ENCODE assay signal across 8 cellular contexts in genomic region chr1:47436979-47437517, GRCh38. TPM values are rescaled to one million over a fixed set of nuclear protein-coding genes. Genes with fewer than 3 reads are reported as not detected.
DNase-seq lines count a peak whose midpoint lies in the region; ATAC-seq, FAIRE-seq and TF ChIP-seq lines count a peak whose summit lies in the region.

No MANE protein-coding gene starts in this region.

- peaks cover 41% of the 10 kb centered on the region for H3K27me3 Mint-ChIP-seq in activated naive CD4-positive, alpha-beta T cell treated with anti-CD3 and anti-CD28 coated beads for 36 hours (ENCODE audit: low read depth)

- H3K36me3 Mint-ChIP-seq in activated naive CD4-positive, alpha-beta T cell treated with anti-CD3 and anti-CD28 coated beads for 36 hours (ENCODE audit: low read depth), result peaks cover 9% of the 10 kb centered on the region

- TF ChIP-seq POLR2A in HCT116 (IDR thresholded peaks at IDR 0.05; ENCODE audit: borderline replicate concordance, extremely low read depth, insufficient read depth, insufficient read length), result no peak
- TF ChIP-seq POLR2A in breast epithelium (IDR thresholded peaks at IDR 0.05), result no peak
- no peak for TF ChIP-seq POLR2A in HepG2 (IDR thresholded peaks at IDR 0.05; ENCODE audit: insufficient read depth in 1 of 2, low read depth in 2 of 2, low read length in 2 of 2)

- H4K20me1 ChIP-seq in HCT116 (ENCODE audit: insufficient read depth) (no peaks in the 10 kb centered on the region), HepG2 (ENCODE audit: insufficient read depth, low read length) (0 out of 2 replicates have a peak, but pooled peaks cover 2% of the 10 kb centered on the region)

- POLR2A ChIA-PET in HCT116 (lab: Charles Lee) (interaction anchor here (0.7 to 1.1 kb wide), 5 partner anchors 9 to 289 kb away, joined by 3 to 5 read pairs (median 4); no protein-coding TSS in a partner anchor), HepG2 (lab: Yijun Ruan, JAX) (interaction anchor here (0.8 to 1.4 kb wide), 15 partner anchors 16 to 481 kb away, joined by 3 to 7 read pairs (median 4); partner anchors contain the start of genes CMPK1 and STIL)

- in situ Hi-C loops in HepG2 (cut with HindIII; ENCODE audit: extremely low pct_ligation_motif_present, low pct_unique_long_range_greater_than_20kb), result no loop called here

- peak overlapping the region; percentile 88 for H3K4me2 ChIP-seq in HCT116 (ENCODE audit: low read length)
- H3K4me2 ChIP-seq in HepG2 (ENCODE audit: low read depth, low read length), result peak overlapping the region; percentile 74

- no peaks in the 10 kb centered on the region for H3K9me3 ChIP-seq in HCT116 (ENCODE audit: control insufficient read depth in 1 of 2, insufficient read depth in 1 of 2, low read depth in 1 of 2, low read length in 2 of 2)
- H3K9me3 ChIP-seq in MG63, result no peaks in the 10 kb centered on the region
- no peaks in the 10 kb centered on the region for H3K9me3 ChIP-seq in breast epithelium
- no peaks in the 10 kb centered on the region for H3K9me3 ChIP-seq in HepG2 (ENCODE audit: low read length)
- H3K9me3 ChIP-seq in tibial artery, result no peaks in the 10 kb centered on the region

- H3K79me2 ChIP-seq in HCT116 (ENCODE audit: insufficient read depth, low read length), result peaks cover 33% of the 10 kb centered on the region
- H3K79me2 ChIP-seq in HepG2 (ENCODE audit: insufficient read depth, low read length), result no peaks in the 10 kb centered on the region

- peak overlapping the region; percentile 92 for H3K4me3 Mint-ChIP-seq in activated naive CD4-positive, alpha-beta T cell treated with anti-CD3 and anti-CD28 coated beads for 36 hours

- TF ChIP-seq RAD21 in HCT116 (IDR thresholded peaks at IDR 0.05; ENCODE audit: low read depth) (no peak), HepG2 (CRISPR knock-in tag; IDR thresholded peaks at IDR 0.05) (no peak)

- TF ChIP-seq CTCF in HCT116 (IDR thresholded peaks at IDR 0.05 in 2 of 3, conservative IDR thresholded peaks at IDR 0.05 in 1 of 3; ENCODE audit: borderline replicate concordance in 1 of 3, insufficient read depth in 1 of 3, low read depth in 2 of 3, low read length in 2 of 3), result no peak
- no peak for TF ChIP-seq CTCF in breast epithelium (IDR thresholded peaks at IDR 0.05)
- no peak for TF ChIP-seq CTCF in HepG2 (CRISPR knock-in tag; IDR thresholded peaks at IDR 0.05)
- no peak for TF ChIP-seq CTCF in tibial artery (IDR thresholded peaks at IDR 0.05)

- H3K27me3 ChIP-seq in HCT116 (ENCODE audit: insufficient read depth, low read length) (no peaks in the 10 kb centered on the region), MG63 (no peaks in the 10 kb centered on the region), breast epithelium (peaks cover 0 to 53% of the 10 kb centered on the region in 2 donors), HepG2 (ENCODE audit: control insufficient read depth in 1 of 2, insufficient read depth in 2 of 2, low read length in 2 of 2) (peaks cover 4 to 26% of the 10 kb centered on the region in 2 experiments; a peak in 4 of 5 replicates), tibial artery (peaks cover 0 to 19% of the 10 kb centered on the region in 2 donors)

- peak overlapping the region; percentile 89 for H3K9ac ChIP-seq in HCT116 (ENCODE audit: low read length)
- H3K9ac ChIP-seq in HepG2 (ENCODE audit: insufficient read depth, low read depth, low read length), result peak overlapping the region; percentile 66

- intact Hi-C loops in activated naive CD4-positive, alpha-beta T cell treated with anti-CD3 and anti-CD28 coated beads for 36 hours (cut with micrococcal nuclease), result loop anchor here (1.0 to 5.0 kb wide), 12 partner anchors 8 to 289 kb away; partner anchors contain the start of genes STIL and TAL1
- intact Hi-C loops in HCT116 (cut with micrococcal nuclease) (loop anchor here (1.0 to 5.0 kb wide), 2 partner anchors 185 to 273 kb away; no protein-coding TSS in a partner anchor), breast epithelium (cut with DNase I; ENCODE audit: low total_unique reads) (loop anchor here (5.0 kb wide), 1 partner anchor 275 kb away; no protein-coding TSS in a partner anchor), HepG2 (cut with micrococcal nuclease; ENCODE audit: unreplicated experiment) (loop anchor here (1.0 kb wide), 1 partner anchor 273 kb away; no protein-coding TSS in a partner anchor), tibial artery (cut with DNase I; ENCODE audit: low total_unique reads) (loop anchor here (1.0 to 2.0 kb wide), 2 partner anchors 274 to 289 kb away; no protein-coding TSS in a partner anchor)

- no TSS peak for BruUV-seq in HCT116 (replicated peaks; lab: Mats Ljungman, UMichigan)
- no TSS peak for BruUV-seq in HepG2 (replicated peaks; lab: Mats Ljungman, UMichigan)

- H3K4me1 ChIP-seq in HCT116 (ENCODE audit: control insufficient read depth in 1 of 2, insufficient read depth in 2 of 2, low read length in 2 of 2), result peaks cover 3 to 15% of the 10 kb centered on the region in 2 experiments; a peak in 3 of 4 replicates
- peaks cover 6 to 16% of the 10 kb centered on the region in 2 donors for H3K4me1 ChIP-seq in breast epithelium
- peaks cover 20% of the 10 kb centered on the region for H3K4me1 ChIP-seq in HepG2 (ENCODE audit: insufficient read depth, low read length)
- peaks cover 0 to 67% (median 43%) of the 10 kb centered on the region in 4 donors for H3K4me1 ChIP-seq in tibial artery

- no peaks in the 10 kb centered on the region for H3K9me2 ChIP-seq in HCT116 (ENCODE audit: insufficient read depth)

- H3K27ac ChIP-seq in HCT116 (ENCODE audit: low read depth, low read length) (peak overlapping the region; percentile 96), breast epithelium (peak overlapping the region; percentile 70 to 82), HepG2 (ENCODE audit: extremely low read length, insufficient read depth, low read length) (peak overlapping the region; percentile 63), tibial artery (peak overlapping the region; percentile 86 to 89)

- peak; percentile 15 for FAIRE-seq in HepG2 (lab: Jason Lieb, UNC)

- RAD21 ChIA-PET in HCT116 (lab: Charles Lee; ENCODE audit: low non-redundant PET in 1 of 2, low total read pairs in 2 of 2, uncharacterized antibody in 2 of 2, unreplicated experiment in 2 of 2), result interaction anchor here (0.8 to 1.3 kb wide), 6 partner anchors 133 to 294 kb away, joined by 3 to 11 read pairs (median 5); no protein-coding TSS in a partner anchor

- peak; percentile 26 for ATAC-seq in HCT116
- peak; percentile 56 for ATAC-seq in HepG2

- TF ChIP-seq EP300 in HepG2 (IDR thresholded peaks at IDR 0.05; ENCODE audit: low read depth in 2 of 2, low read length in 2 of 2), result no peak
- no peak for TF ChIP-seq EP300 in HepG2 (CRISPR knock-in tag; IDR thresholded peaks at IDR 0.05; ENCODE audit: borderline replicate concordance)

- under 1% methylated on average over 9 of the region's 55 CpGs for whole genome bisulfite sequencing in HepG2 (ENCODE audit: low lambda C conversion rate)

- H3K4me3 ChIP-seq in HCT116 (replicated peaks in 1 of 2; ENCODE audit: low read depth in 1 of 2, low read length in 2 of 2) (peak overlapping the region; percentile 86 to 95), MG63 (peak overlapping the region; percentile 82), breast epithelium (peak overlapping the region; percentile 56 to 74 (median 60)), HepG2 (replicated peaks in 1 of 3; ENCODE audit: insufficient read depth in 1 of 3, low read depth in 2 of 3, low read length in 3 of 3) (peak overlapping the region; percentile 58 to 88 (median 78)), tibial artery (peak overlapping the region; percentile 76 to 85)

- no peaks in the 10 kb centered on the region for H3K9me3 Mint-ChIP-seq in activated naive CD4-positive, alpha-beta T cell treated with anti-CD3 and anti-CD28 coated beads for 36 hours

- H3K36me3 ChIP-seq in HCT116 (ENCODE audit: control insufficient read depth in 1 of 2, insufficient read depth in 2 of 2, low read length in 2 of 2) (no peaks in the 10 kb centered on the region), MG63 (peaks cover 3% of the 10 kb centered on the region; the same call in 1 of the 2 replicates), breast epithelium (no peaks in the 10 kb centered on the region), HepG2 (replicated peaks in 1 of 2; ENCODE audit: control insufficient read depth in 1 of 2, insufficient read depth in 2 of 2, low read length in 2 of 2) (no peaks in the 10 kb centered on the region), tibial artery (no peaks in the 10 kb centered on the region)

- CTCF ChIA-PET in activated naive CD4-positive, alpha-beta T cell treated with anti-CD3 and anti-CD28 coated beads for 36 hours (lab: Charles Lee), result interaction anchor here (0.6 to 8.2 kb wide), 44 partner anchors 8 to 324 kb away, joined by 3 to 123 read pairs (median 4); partner anchors contain the start of genes CMPK1 and STIL
- CTCF ChIA-PET in HCT116 (lab: Charles Lee) (interaction anchor here (0.8 to 4.2 kb wide), 53 partner anchors 9 to 508 kb away, joined by 3 to 87 read pairs (median 5); partner anchors contain the start of genes CMPK1 and STIL), HepG2 (lab: Yijun Ruan, JAX; ENCODE audit: low intra/inter-chr PET ratio, low total read pairs) (interaction anchor here (0.9 to 3.9 kb wide), 3 partner anchors 54 to 289 kb away, joined by 3 to 34 read pairs (median 3); no protein-coding TSS in a partner anchor)

- H3K4me1 Mint-ChIP-seq in activated naive CD4-positive, alpha-beta T cell treated with anti-CD3 and anti-CD28 coated beads for 36 hours (ENCODE audit: low read depth), result peaks cover 28% of the 10 kb centered on the region

- DNase-seq in activated naive CD4-positive, alpha-beta T cell treated with anti-CD3 and anti-CD28 coated beads for 36 hours, result no peak
- no peak for DNase-seq in activated naive CD4-positive, alpha-beta T cell treated with Interleukin-2 at 50 U/mL for 16 hours
- DNase-seq in HCT116 (ENCODE audit: low read depth, low spot score) (no peak), MG63 (peak; percentile 42), breast epithelium (ENCODE audit: low spot score in 2 of 2) (no peak), HepG2 (ENCODE audit: low spot score) (no peak), tibial artery (no peak), NCI-H128 (lab: John Stamatoyannopoulos, UW; ENCODE audit: unreplicated experiment) (no peak)

- H2AFZ ChIP-seq in HCT116 (ENCODE audit: low read depth, low read length, poor library complexity, severe bottlenecking) (no peak overlapping the region), HepG2 (ENCODE audit: low read length) (no peak overlapping the region)

- peak overlapping the region; percentile 53 for H3K27ac Mint-ChIP-seq in activated naive CD4-positive, alpha-beta T cell treated with anti-CD3 and anti-CD28 coated beads for 36 hours

RNA-seq across cellular contexts. Expression of gene FOXD2, which starts 0.8 kb away (rescaled TPM):
- under 1 TPM; 0.12 to 0.19 TPM for total RNA-seq in activated naive CD4-positive, alpha-beta T cell treated with anti-CD3 and anti-CD28 coated beads for 36 hours
- total RNA-seq in HCT116 (2021; ENCODE audit: unreplicated experiment) (1.9 TPM), breast epithelium (under 1 TPM in 2 of 3 donors, not detected in 1; 0.32 to 0.33 TPM), HepG2 (2016; rRNA removed; fragmentation: Illumina TruSeq; extraction: Trizol) (0.07 and 0.09 TPM in 2 replicates)
- 1.0 and 1.5 TPM in 2 replicates for polyA plus RNA-seq in HCT116 (2012)
- total RNA-seq in MG63 (2014; rRNA removed; shearing (Covaris generic); ENCODE audit: low replicate concordance), result 0.03 and 0.94 TPM in 2 replicates
- 0.09 TPM in 1 of 2 replicates, not detected in the other for total RNA-seq in HepG2 (2016; cell fraction: cytosol; rRNA removed; fragmentation: Illumina TruSeq; extraction: Trizol; ENCODE audit: low read depth)
- 0.04 and 0.09 TPM in 2 replicates for total RNA-seq in HepG2 (2016; cell fraction: insoluble cytoplasmic fraction; rRNA removed; fragmentation: Illumina TruSeq; extraction: Trizol)
- 0.09 and 0.10 TPM in 2 replicates for total RNA-seq in HepG2 (2016; cell fraction: membrane; rRNA removed; fragmentation: Illumina TruSeq; extraction: Trizol)
- total RNA-seq in HepG2 (2016; cell fraction: nucleus; rRNA removed; fragmentation: Illumina TruSeq; extraction: Trizol), result 0.06 TPM in 1 of 2 replicates, not detected in the other
- polyA plus RNA-seq in HepG2 (2011; rRNA removed), result 0.01 and 0.03 TPM in 2 replicates
- polyA plus RNA-seq in HepG2 (2011; cell fraction: cytosol; rRNA removed), result 0.03 and 0.04 TPM in 2 replicates
- 0.03 and 0.10 TPM in 2 replicates for polyA plus RNA-seq in HepG2 (2011; cell fraction: nucleus; rRNA removed)
- polyA plus RNA-seq in HepG2 (2012), result 0.29 and 0.32 TPM in 2 replicates
- 0.02 TPM in 1 of 2 replicates, not detected in the other for polyA plus RNA-seq in HepG2 (2016; cell fraction: cytosol; fragmentation: Illumina TruSeq; extraction: Trizol; ENCODE audit: low read depth)
- polyA plus RNA-seq in HepG2 (2016; cell fraction: insoluble cytoplasmic fraction; fragmentation: Illumina TruSeq; extraction: Trizol; ENCODE audit: low read depth), result 0.05 and 0.13 TPM in 2 replicates
- not detected in 2 replicates for polyA plus RNA-seq in HepG2 (2016; cell fraction: membrane; fragmentation: Illumina TruSeq; extraction: Trizol; ENCODE audit: low read depth)
- polyA plus RNA-seq in HepG2 (2016; cell fraction: nucleus; fragmentation: Illumina TruSeq; extraction: Trizol; ENCODE audit: insufficient read depth, low read depth), result 0.09 TPM in 1 of 2 replicates, not detected in the other
- 0.23 TPM in 1 of 2 replicates, not detected in the other for polyA minus RNA-seq in HepG2 (2011; rRNA and poly(A)+ RNA removed; ENCODE audit: low replicate concordance)
- polyA minus RNA-seq in HepG2 (2011; cell fraction: cytosol; rRNA and poly(A)+ RNA removed), result not detected in 2 replicates
- 0.12 TPM in 1 of 2 replicates, not detected in the other for polyA minus RNA-seq in HepG2 (2011; cell fraction: nucleus; rRNA and poly(A)+ RNA removed)

RNA-seq across cellular contexts. Expression of gene FOXE3, which starts 21.0 kb away (rescaled TPM):
- total RNA-seq in activated naive CD4-positive, alpha-beta T cell treated with anti-CD3 and anti-CD28 coated beads for 36 hours, result not detected
- total RNA-seq in HCT116 (2021; ENCODE audit: unreplicated experiment) (0.20 TPM), breast epithelium (not detected), HepG2 (2016; rRNA removed; fragmentation: Illumina TruSeq; extraction: Trizol) (not detected in 2 replicates)
- 0.09 TPM in 2 replicates for polyA plus RNA-seq in HCT116 (2012)
- total RNA-seq in MG63 (2014; rRNA removed; shearing (Covaris generic); ENCODE audit: low replicate concordance), result not detected in 2 replicates
- total RNA-seq in HepG2 (2016; cell fraction: cytosol; rRNA removed; fragmentation: Illumina TruSeq; extraction: Trizol; ENCODE audit: low read depth), result not detected in 2 replicates
- total RNA-seq in HepG2 (2016; cell fraction: insoluble cytoplasmic fraction; rRNA removed; fragmentation: Illumina TruSeq; extraction: Trizol), result not detected in 2 replicates
- total RNA-seq in HepG2 (2016; cell fraction: membrane; rRNA removed; fragmentation: Illumina TruSeq; extraction: Trizol), result not detected in 2 replicates
- total RNA-seq in HepG2 (2016; cell fraction: nucleus; rRNA removed; fragmentation: Illumina TruSeq; extraction: Trizol), result not detected in 2 replicates
- polyA plus RNA-seq in HepG2 (2011; rRNA removed), result not detected in 2 replicates
- polyA plus RNA-seq in HepG2 (2011; cell fraction: cytosol; rRNA removed), result not detected in 2 replicates
- not detected in 2 replicates for polyA plus RNA-seq in HepG2 (2011; cell fraction: nucleus; rRNA removed)
- polyA plus RNA-seq in HepG2 (2012), result not detected in 2 replicates
- polyA plus RNA-seq in HepG2 (2016; cell fraction: cytosol; fragmentation: Illumina TruSeq; extraction: Trizol; ENCODE audit: low read depth), result not detected in 2 replicates
- not detected in 2 replicates for polyA plus RNA-seq in HepG2 (2016; cell fraction: insoluble cytoplasmic fraction; fragmentation: Illumina TruSeq; extraction: Trizol; ENCODE audit: low read depth)
- not detected in 2 replicates for polyA plus RNA-seq in HepG2 (2016; cell fraction: membrane; fragmentation: Illumina TruSeq; extraction: Trizol; ENCODE audit: low read depth)
- polyA plus RNA-seq in HepG2 (2016; cell fraction: nucleus; fragmentation: Illumina TruSeq; extraction: Trizol; ENCODE audit: insufficient read depth, low read depth), result not detected in 2 replicates
- not detected in 2 replicates for polyA minus RNA-seq in HepG2 (2011; rRNA and poly(A)+ RNA removed; ENCODE audit: low replicate concordance)
- polyA minus RNA-seq in HepG2 (2011; cell fraction: cytosol; rRNA and poly(A)+ RNA removed), result not detected in 2 replicates
- not detected in 2 replicates for polyA minus RNA-seq in HepG2 (2011; cell fraction: nucleus; rRNA and poly(A)+ RNA removed)
